Comparison of ENCODE assay signal across 21 cellular contexts in the genomic region with DNA sequence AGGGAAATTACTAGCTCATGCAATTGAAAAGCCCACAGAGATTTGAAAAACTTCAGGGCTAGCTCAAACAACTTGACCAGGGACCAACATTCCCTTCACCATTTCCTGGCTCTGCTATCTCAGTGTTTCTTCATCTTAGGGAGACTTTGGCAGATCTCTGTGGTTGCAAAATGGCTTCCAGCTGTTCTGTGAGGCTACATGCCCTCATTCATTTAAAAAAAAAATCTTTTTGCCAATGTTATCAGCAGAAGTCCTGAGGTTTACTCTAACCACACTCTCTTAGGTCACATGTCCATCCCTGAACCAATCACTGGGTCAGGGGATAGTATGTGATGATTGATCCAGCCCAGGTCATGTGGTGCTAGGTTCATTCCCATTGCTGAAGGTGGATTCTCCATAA. TPM values are rescaled to one million over a fixed set of nuclear protein-coding genes. Genes with fewer than 3 reads are reported as not detected.
A peak's percentile ranks its signal among the peaks of the same experiment; 100 is the strongest.
DNase-seq lines count a peak whose midpoint lies in the region; ATAC-seq and TF ChIP-seq lines count a peak whose summit lies in the region.
"Had no signal": no experiment of that assay in that cellular context is flagged by ENCODE, and none has a peak within 500 bp of the region (broad histone marks: within the 10 kb centered on the region; RNA-seq: fewer than 3 reads in every experiment).

No MANE protein-coding gene starts in this region.

- H3K9me3 ChIP-seq in psoas muscle: no peaks in the 10 kb centered on the region
- H3K9me3 ChIP-seq in mucosa of descending colon: no peaks in the 10 kb centered on the region

- TF ChIP-seq CTCF in AG10803 (conservative IDR thresholded peaks at IDR 0.05; ENCODE audit: low read length) (no peak), fibroblast of mammary gland (conservative IDR thresholded peaks at IDR 0.05; ENCODE audit: control insufficient read depth, insufficient read depth, low read depth, low read length) (no peak), psoas muscle (IDR thresholded peaks at IDR 0.05) (no peak), mucosa of descending colon (IDR thresholded peaks at IDR 0.05) (no peak)

- intact Hi-C loops in psoas muscle (cut with DNase I) (no loop called here), mucosa of descending colon (cut with DNase I, micrococcal nuclease) (no loop called here)

- H3K27me3 ChIP-seq in psoas muscle (ENCODE audit: insufficient read depth in 3 of 3, low read length in 2 of 3): no peaks in the 10 kb centered on the region

- DNase-seq in AG10803 (ENCODE audit: low read depth) (peak; percentile 87), NCI-H226 (peak; percentile 46), fibroblast of mammary gland (ENCODE audit: low read depth) (peak; percentile 45), psoas muscle (no peak), GOT3 (lab: John Stamatoyannopoulos, UW) (no peak), mucosa of descending colon (no peak)
- DNase-seq: activated CD4-positive, alpha-beta T cell treated with anti-CD3 and anti-CD28 coated beads, Interleukin-2, amount 50 U/mL, for 48 hours; activated CD8-positive, alpha-beta memory T cell treated with anti-CD3 and anti-CD28 coated beads, Interleukin-2, amount 50 U/mL, for 48 hours; CD4-positive, alpha-beta memory T cell; DMS153; GDM1; HFFc6; KG1; NCI-H1694 treated with DMSO at 0.1 percent for 48 hours; NCI-H748 treated with DMSO at 0.1 percent for 48 hours; T-helper 9 cell had no signal

- H3K27ac ChIP-seq in psoas muscle: no peak overlapping the region
- H3K27ac ChIP-seq: cardiac muscle cell had no signal

- ATAC-seq in psoas muscle: peak in 3 of 4 donors; percentile 37 to 66 (median 51)
- no peak for ATAC-seq in mucosa of descending colon
- ATAC-seq in HG02678 (IDR thresholded peaks at IDR 0.05; ENCODE audit: unreplicated experiment): no peak
- no peak for ATAC-seq in GM19324 (IDR thresholded peaks at IDR 0.05; ENCODE audit: low FRiP score, unreplicated experiment)
- ATAC-seq: WTC11 had no signal

- H3K4me3 ChIP-seq in AG10803 (ENCODE audit: low read length) (no peak overlapping the region), fibroblast of mammary gland (ENCODE audit: control insufficient read depth, low read depth, low read length) (no peak overlapping the region), psoas muscle (no peak overlapping the region), mucosa of descending colon (no peak overlapping the region)
- H3K4me3 ChIP-seq: cardiac muscle cell had no signal

- H3K36me3 ChIP-seq in psoas muscle (ENCODE audit: insufficient read depth in 1 of 2, low read depth in 1 of 2) (no peaks in the 10 kb centered on the region), mucosa of descending colon (ENCODE audit: low read depth) (no peaks in the 10 kb centered on the region)
- H3K36me3 ChIP-seq: cardiac muscle cell had no signal

- H3K4me1 ChIP-seq in psoas muscle (no peaks in the 10 kb centered on the region), mucosa of descending colon (ENCODE audit: low read depth) (no peaks in the 10 kb centered on the region)

RNA-seq across cellular contexts. Expression of a gene that starts 13.9 kb away (rescaled TPM):
- total RNA-seq in psoas muscle (under 1 TPM; 0.26 to 0.49 (median 0.37) TPM), mucosa of descending colon (under 1 TPM; 0.57 to 0.67 (median 0.63) TPM)
- polyA plus RNA-seq in psoas muscle: under 1 TPM; 0.03 to 0.17 (median 0.09) TPM
- total RNA-seq: activated T-helper 2 cell treated with anti-CD3 and anti-CD28 coated beads, Interferon-gamma antibody, Interleukin-2, Interleukin-4, amounts not matched to agents 10 μg/mL and 5 μg/mL and 100 μg/mL, durations not matched to agents 14 hours and 24 hours and 36 hours; CD4-positive, alpha-beta memory T cell; HFFc6 had no signal
- polyA plus RNA-seq: cardiac muscle cell; CD4-positive, alpha-beta memory T cell had no signal

Comparison
In these comparisons a context has a peak if more than half of its experiments do, and no peak if none do; other contexts are left out.
1. DNase-seq: peak in AG10803 (single experiment), NCI-H226 (single experiment) and fibroblast of mammary gland (single experiment); none in psoas muscle (0 of 2), GOT3 (single experiment) and mucosa of descending colon (0 of 3).
2. ATAC-seq: peak in psoas muscle (3 of 4); none in mucosa of descending colon (single experiment), HG02678 (single experiment) and GM19324 (single experiment).